In genomic region chr18:47141289-47141688, GRCh38 we compare ENCODE assay signal across 11 cellular contexts.
"Had no signal": no experiment of that assay in that cellular context is flagged by ENCODE, and none has a peak within 500 bp of the region (broad histone marks: within the 10 kb centered on the region; RNA-seq: fewer than 3 reads in every experiment).

No MANE protein-coding gene starts in this region.

- H3K4me2 ChIP-seq: GM23338 had no signal

- H3K9me3 ChIP-seq: HAP-1 had no signal

- FAIRE-seq: H1, H54 had no signal

- H3K27ac Mint-ChIP-seq: GM23338, H9, HFFc6 had no signal

- H3K4me3 ChIP-seq: GM23248, GM23338, HAP-1 had no signal

- H2AFZ ChIP-seq: GM23248, GM23338 had no signal

- H3K27ac ChIP-seq: GM23248 had no signal

- H3K9ac ChIP-seq: GM23248 had no signal

- H3K36me3 ChIP-seq: HAP-1 had no signal

- DNase-seq: GM23248, GOT3, H7, H9, HCEC 1CT, HFFc6 had no signal

- H3K9me3 Mint-ChIP-seq: GM23338, H9, HFFc6 had no signal

- H3K4me1 Mint-ChIP-seq: GM23338, H9 had no signal

- H3K4me1 ChIP-seq: HAP-1 had no signal

- ATAC-seq: GM23338, HCT116 had no signal

- H3K4me3 Mint-ChIP-seq: GM23338, H9, HFFc6 had no signal
